22 cellular contexts compared by ENCODE assay signal in the genomic region with DNA sequence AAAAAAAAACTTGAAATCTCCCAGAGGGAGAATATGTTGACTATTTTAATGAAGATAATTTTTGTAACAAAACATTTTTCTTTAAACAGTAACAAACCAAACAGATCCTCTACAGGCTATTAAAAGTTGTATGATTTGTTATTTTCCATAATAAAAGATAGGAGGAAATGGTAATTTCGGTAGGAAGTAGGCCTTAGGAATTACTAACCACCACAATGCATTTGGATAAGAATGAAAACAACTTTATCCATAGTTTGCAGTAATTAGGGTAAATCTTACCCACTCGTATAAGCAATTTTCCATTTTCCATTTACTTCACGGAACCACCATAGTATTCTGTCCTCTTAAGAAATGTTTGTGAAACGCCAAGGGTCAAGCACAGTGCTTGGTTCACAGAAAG.
"Had no signal": no experiment of that assay in that cellular context is flagged by ENCODE, and none has a peak within 500 bp of the region (broad histone marks: within the 10 kb centered on the region; RNA-seq: fewer than 3 reads in every experiment).

No MANE protein-coding gene starts in this region.

- H3K4me1 ChIP-seq: prostate gland had no signal

- H3K4me3 ChIP-seq: coronary artery, left ventricle myocardium inferior, prostate gland, skin epidermis, tibial artery had no signal

- H3K27me3 ChIP-seq: tibial artery had no signal

- ATAC-seq: activated CD4-positive, CD25-positive, alpha-beta regulatory T cell treated with anti-CD3 and anti-CD28 coated beads, Interleukin-2, amount 50 U/mL, for 24 hours; naive thymus-derived CD8-positive, alpha-beta T cell; right cardiac atrium had no signal

- H3K9me3 ChIP-seq: prostate gland, tibial artery had no signal

- DNase-seq: activated CD4-positive, alpha-beta T cell treated with anti-CD3 and anti-CD28 coated beads, Interleukin-2, amount 50 U/mL, for 1 hour; activated CD8-positive, alpha-beta memory T cell treated with anti-CD3 and anti-CD28 coated beads for 24 hours; activated naive CD8-positive, alpha-beta T cell treated with anti-CD3 and anti-CD28 coated beads for 36 hours; amygdala; central memory CD4-positive, alpha-beta T cell; effector CD4-positive, alpha-beta T cell; foreskin melanocyte; left ventricle myocardium inferior; naive thymus-derived CD8-positive, alpha-beta T cell; occipital lobe; right cardiac atrium; stimulated activated CD4-positive, alpha-beta T cell treated with anti-CD3 and anti-CD28 coated beads, Interleukin-4, amount 100 ng/mL, for 24 hours; stimulated activated naive CD4-positive, alpha-beta T cell; tibial artery had no signal

- H3K27ac ChIP-seq: coronary artery, left ventricle myocardium inferior, prostate gland, skin epidermis, tibial artery had no signal

- H3K27ac Mint-ChIP-seq: activated naive CD8-positive, alpha-beta T cell treated with anti-CD3 and anti-CD28 coated beads for 36 hours; activated T-helper 1 cell treated with anti-CD3 and anti-CD28 coated beads, Interleukin-12 subunit alpha, Interleukin-12 subunit beta, Interleukin-2, Interleukin-4 antibody, amounts not matched to agents 30 ng/mL and 10 ng/mL and 1 ng/mL, durations not matched to agents 14 hours and 24 hours and 36 hours; brain had no signal

- H3K36me3 Mint-ChIP-seq: naive thymus-derived CD8-positive, alpha-beta T cell had no signal

- H3K4me3 Mint-ChIP-seq: activated naive CD8-positive, alpha-beta T cell treated with anti-CD3 and anti-CD28 coated beads for 36 hours; activated T-helper 1 cell treated with anti-CD3 and anti-CD28 coated beads, Interleukin-12 subunit alpha, Interleukin-12 subunit beta, Interleukin-2, Interleukin-4 antibody, amounts not matched to agents 30 ng/mL and 10 ng/mL and 1 ng/mL, durations not matched to agents 14 hours and 24 hours and 36 hours; naive thymus-derived CD8-positive, alpha-beta T cell had no signal

- FAIRE-seq: keratinocyte, urothelium cell line had no signal

- H3K36me3 ChIP-seq: left ventricle myocardium inferior, prostate gland, tibial artery had no signal

- H3K27me3 Mint-ChIP-seq: activated naive CD8-positive, alpha-beta T cell treated with anti-CD3 and anti-CD28 coated beads for 36 hours had no signal
